ENCODE assay signal across 11 cellular contexts in the genomic region with DNA sequence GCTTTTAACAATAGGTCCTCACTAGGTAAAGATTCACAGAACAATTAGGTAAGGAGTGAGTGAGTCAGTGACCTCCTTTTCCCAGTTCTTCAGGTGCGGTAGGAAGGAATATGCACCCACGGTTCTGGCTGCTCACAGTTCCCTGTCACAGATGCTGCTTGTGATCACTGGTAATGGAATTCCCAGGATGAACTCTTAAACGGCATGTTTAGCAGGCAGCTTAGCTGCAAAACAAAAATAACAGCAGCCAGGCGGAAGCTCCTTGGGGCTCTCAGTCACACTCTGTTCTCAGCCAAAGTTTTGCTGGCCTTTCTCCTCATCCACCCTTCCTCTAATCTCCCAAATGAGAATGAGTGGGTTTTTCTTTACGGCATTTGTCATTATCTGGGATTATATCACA.
A peak's percentile ranks its signal among the peaks of the same experiment; 100 is the strongest.
DNase-seq lines count a peak whose midpoint lies in the region; ATAC-seq, FAIRE-seq and TF ChIP-seq lines count a peak whose summit lies in the region.
"Had no signal": no experiment of that assay in that cellular context is flagged by ENCODE, and none has a peak within 500 bp of the region (broad histone marks: within the 10 kb centered on the region; RNA-seq: fewer than 3 reads in every experiment).

No MANE protein-coding gene starts in this region.

- FAIRE-seq in A549 (lab: Jason Lieb, UNC): no peak

- no peak for TF ChIP-seq CTCF in A549 (IDR thresholded peaks at IDR 0.05)

- POLR2A ChIA-PET in A549 (lab: Yijun Ruan, JAX): no interaction called here
- POLR2A ChIA-PET in CD4-positive, alpha-beta memory T cell (lab: Charles Lee; ENCODE audit: partially characterized antibody): no interaction called here

- H3K36me3 Mint-ChIP-seq in CD4-positive, alpha-beta memory T cell: no peaks in the 10 kb centered on the region
- peaks cover 9% of the 10 kb centered on the region for H3K36me3 Mint-ChIP-seq in natural killer cell treated with Interleukin-12 subunit alpha and Interleukin-12 subunit beta and Interleukin-15 and Interleukin-18, amount 100 ng/mL, for 72 hours

- H3K4me3 ChIP-seq in A549: no peak overlapping the region
- no peak overlapping the region for H3K4me3 ChIP-seq in CD4-positive, alpha-beta memory T cell (ENCODE audit: low read length in 2 of 2)

- H3K27me3 Mint-ChIP-seq in CD4-positive, alpha-beta memory T cell: no peaks in the 10 kb centered on the region
- peaks cover 0 to 2% of the 10 kb centered on the region in 2 donors for H3K27me3 Mint-ChIP-seq in natural killer cell treated with Interleukin-12 subunit alpha and Interleukin-12 subunit beta and Interleukin-15 and Interleukin-18, amount 100 ng/mL, for 72 hours
- H3K27me3 Mint-ChIP-seq: activated CD8-positive, alpha-beta memory T cell treated with anti-CD3 and anti-CD28 coated beads, Interleukin-2, amount 10 ng/mL, durations not matched to agents 7 days and 5 days had no signal

- H3K27me3 ChIP-seq in CD4-positive, alpha-beta memory T cell (ENCODE audit: insufficient read depth, low read length): no peaks in the 10 kb centered on the region
- H3K27me3 ChIP-seq: brain microvascular endothelial cell had no signal

- H3K9me3 Mint-ChIP-seq in CD4-positive, alpha-beta memory T cell: peaks cover 7 to 21% (median 10%) of the 10 kb centered on the region in 8 donors
- peaks cover 7% of the 10 kb centered on the region for H3K9me3 Mint-ChIP-seq in natural killer cell treated with Interleukin-12 subunit alpha and Interleukin-12 subunit beta and Interleukin-15 and Interleukin-18, amount 100 ng/mL, for 72 hours

- H3K27ac ChIP-seq in A549: no peak overlapping the region
- no peak overlapping the region for H3K27ac ChIP-seq in CD4-positive, alpha-beta memory T cell (ENCODE audit: low read depth, low read length)
- H3K27ac ChIP-seq: brain microvascular endothelial cell had no signal

- CTCF ChIA-PET in A549 (lab: Yijun Ruan, JAX): no interaction called here
- CTCF ChIA-PET in CD4-positive, alpha-beta memory T cell (lab: Charles Lee; ENCODE audit: partially characterized antibody): no interaction called here

- DNase-seq in A549 (ENCODE audit: low read depth in 1 of 2, low spot score in 1 of 2) (no peak), cerebellar cortex (ENCODE audit: low spot score) (peak; percentile 53), DMS53 (lab: John Stamatoyannopoulos, UW) (no peak), amygdala (lab: John Stamatoyannopoulos, UW) (no peak)
- no peak for DNase-seq in CD4-positive, alpha-beta memory T cell
- DNase-seq in natural killer cell treated with Interleukin-12 subunit alpha and Interleukin-12 subunit beta and Interleukin-15 and Interleukin-18, amount 100 ng/mL, for 72 hours (ENCODE audit: low spot score): no peak
- DNase-seq: mesenchymal stem cell had no signal

- no peak overlapping the region for H3K4me2 ChIP-seq in A549

- 24% methylated on average over 5 of the region's 5 CpGs for WGBS in A549 (ENCODE audit: missing lambda C conversion rate)

- no peak for TF ChIP-seq EP300 in A549 (IDR thresholded peaks at IDR 0.05)

- peak overlapping the region in 6 of 8 donors; percentile 19 to 84 (median 52) for H3K4me3 Mint-ChIP-seq in CD4-positive, alpha-beta memory T cell
- H3K4me3 Mint-ChIP-seq in natural killer cell treated with Interleukin-12 subunit alpha and Interleukin-12 subunit beta and Interleukin-15 and Interleukin-18, amount 100 ng/mL, for 72 hours: peak overlapping the region; percentile 58
- H3K4me3 Mint-ChIP-seq: activated CD8-positive, alpha-beta memory T cell treated with anti-CD3 and anti-CD28 coated beads, Interleukin-2, amount 10 ng/mL, durations not matched to agents 7 days and 5 days; neural crest cell had no signal

- intact Hi-C loops in CD4-positive, alpha-beta memory T cell (cut with micrococcal nuclease): no loop called here

- ATAC-seq in A549 (no peak; a peak in 1 of 6 replicates), GM19455 (IDR thresholded peaks at IDR 0.05; ENCODE audit: unreplicated experiment) (no peak)
- no peak for ATAC-seq in natural killer cell treated with Interleukin-12 subunit alpha and Interleukin-12 subunit beta and Interleukin-15 and Interleukin-18, amount 100 ng/mL, for 72 hours

- H3K4me1 Mint-ChIP-seq in CD4-positive, alpha-beta memory T cell: peaks cover 13 to 24% (median 16%) of the 10 kb centered on the region in 4 donors
- H3K4me1 Mint-ChIP-seq in natural killer cell treated with Interleukin-12 subunit alpha and Interleukin-12 subunit beta and Interleukin-15 and Interleukin-18, amount 100 ng/mL, for 72 hours (ENCODE audit: low read depth in 2 of 2): peaks cover 12 to 13% of the 10 kb centered on the region in 2 donors

- H3K27ac Mint-ChIP-seq in CD4-positive, alpha-beta memory T cell: peak overlapping the region in 6 of 7 donors; percentile 37 to 93 (median 79)
- peak overlapping the region; percentile 38 to 45 for H3K27ac Mint-ChIP-seq in natural killer cell treated with Interleukin-12 subunit alpha and Interleukin-12 subunit beta and Interleukin-15 and Interleukin-18, amount 100 ng/mL, for 72 hours
- H3K27ac Mint-ChIP-seq: activated CD8-positive, alpha-beta memory T cell treated with anti-CD3 and anti-CD28 coated beads, Interleukin-2, amount 10 ng/mL, durations not matched to agents 7 days and 5 days had no signal

- 0 out of 2 replicates have a peak, but pooled peaks have one; percentile 5 for TF ChIP-seq POLR2A in A549 (IDR thresholded peaks at IDR 0.05; ENCODE audit: low read length)

- no peaks in the 10 kb centered on the region for H3K4me1 ChIP-seq in A549
- H3K4me1 ChIP-seq in CD4-positive, alpha-beta memory T cell (ENCODE audit: insufficient read depth, low read length): peaks cover 18% of the 10 kb centered on the region

- no peak for TF ChIP-seq RAD21 in A549 (conservative IDR thresholded peaks at IDR 0.05 in 1 of 2, IDR thresholded peaks at IDR 0.05 in 1 of 2)

- H3K36me3 ChIP-seq in CD4-positive, alpha-beta memory T cell (ENCODE audit: insufficient read depth, low read length): no peaks in the 10 kb centered on the region
- H3K36me3 ChIP-seq: brain microvascular endothelial cell had no signal

- no peaks in the 10 kb centered on the region for H3K9me3 ChIP-seq in A549
- H3K9me3 ChIP-seq in CD4-positive, alpha-beta memory T cell (ENCODE audit: control insufficient read depth in 1 of 2, low read length in 2 of 2): no peaks in the 10 kb centered on the region

TF ChIP-seq in A549, 52 proteins besides CTCF, POLR2A, EP300 and RAD21:
- TF ChIP-seq NFE2L2 (conservative IDR thresholded peaks at IDR 0.05; ENCODE audit: low read length): no peak
- no peak for TF ChIP-seq EHMT2 (IDR thresholded peaks at IDR 0.05; ENCODE audit: low read depth)
TF ChIP-seq in A549: peak in this region for 0.
